Comparison of ENCODE assay signal across 12 cellular contexts in genomic region chr1:47593001-47593568, GRCh38.
DNase-seq lines count a peak whose midpoint lies in the region; ATAC-seq, FAIRE-seq and TF ChIP-seq lines count a peak whose summit lies in the region.
"Had no signal": no experiment of that assay in that cellular context is flagged by ENCODE, and none has a peak within 500 bp of the region (broad histone marks: within the 10 kb centered on the region; RNA-seq: fewer than 3 reads in every experiment).

No MANE protein-coding gene starts in this region.

- H3K79me2 ChIP-seq in parathyroid adenoma = no peaks in the 10 kb centered on the region

- H3K4me1 ChIP-seq in gastroesophageal sphincter = peaks cover 0 to 11% (median 0%) of the 10 kb centered on the region in 3 donors
- no peaks in the 10 kb centered on the region for H3K4me1 ChIP-seq in parathyroid adenoma
- H3K4me1 ChIP-seq in uterus = no peaks in the 10 kb centered on the region
- H3K4me1 ChIP-seq: A549 had no signal

- H3K9me3 ChIP-seq in gastroesophageal sphincter (no peaks in the 10 kb centered on the region), parathyroid adenoma (ENCODE audit: control insufficient read depth, low read length) (no peaks in the 10 kb centered on the region), uterus (no peaks in the 10 kb centered on the region)
- H3K9me3 ChIP-seq: A549 had no signal

- peak overlapping the region; percentile 28 for H3K4me2 ChIP-seq in parathyroid adenoma (ENCODE audit: low read length)
- H3K4me2 ChIP-seq: A549 had no signal

- 6% methylated on average over 7 of the region's 47 CpGs; no CpG with 5 or more reads in 1 of the 2 donors for WGBS in gastroesophageal sphincter (ENCODE audit: low coverage in 1 of 2), 2 donors

- H2AFZ ChIP-seq in parathyroid adenoma = no peak overlapping the region

- H3K36me3 ChIP-seq in gastroesophageal sphincter (no peaks in the 10 kb centered on the region), parathyroid adenoma (ENCODE audit: control insufficient read depth, insufficient read depth, low read length) (no peaks in the 10 kb centered on the region), uterus (no peaks in the 10 kb centered on the region)

- peak; percentile 33 for ATAC-seq in gastroesophageal sphincter
- ATAC-seq: A549 had no signal

- H3K27ac ChIP-seq in gastroesophageal sphincter (no peak overlapping the region), parathyroid adenoma (no peak overlapping the region), uterus (no peak overlapping the region)
- H3K27ac ChIP-seq: A549, HL-60 had no signal

- TF ChIP-seq CTCF in gastroesophageal sphincter (IDR thresholded peaks at IDR 0.05) (no peak), parathyroid adenoma (IDR thresholded peaks at IDR 0.05) (no peak), uterus (IDR thresholded peaks at IDR 0.05) (no peak)

- H3K27me3 ChIP-seq in gastroesophageal sphincter = peaks cover 68% of the 10 kb centered on the region
- H3K27me3 ChIP-seq in parathyroid adenoma (ENCODE audit: control insufficient read depth, insufficient read depth, low read length) = no peaks in the 10 kb centered on the region
- peaks cover 0 to 6% of the 10 kb centered on the region in 2 donors for H3K27me3 ChIP-seq in uterus

- TF ChIP-seq POLR2A in gastroesophageal sphincter (IDR thresholded peaks at IDR 0.05) (no peak), uterus (IDR thresholded peaks at IDR 0.05) (no peak), GM12892 (IDR thresholded peaks at IDR 0.05; ENCODE audit: low read depth, low read length) (no peak)

- no peak overlapping the region for H3K9ac ChIP-seq in parathyroid adenoma

- no peak for FAIRE-seq in GM12892 (lab: Jason Lieb, UNC)
- FAIRE-seq: A549 had no signal

- intact Hi-C loops in uterus (cut with DNase I; ENCODE audit: low total_unique reads) = no loop called here

- H3K4me3 ChIP-seq in gastroesophageal sphincter = peak overlapping the region in 1 of 2 donors; percentile 36
- H3K4me3 ChIP-seq in parathyroid adenoma (ENCODE audit: low read depth, low read length) = no peak overlapping the region
- H3K4me3 ChIP-seq in uterus = no peak overlapping the region
- H3K4me3 ChIP-seq: A549 had no signal

- TF ChIP-seq EP300 in gastroesophageal sphincter (IDR thresholded peaks at IDR 0.05) = no peak

- DNase-seq in NCI-H2171 treated with DMSO at 0.1 percent for 48 hours (lab: John Stamatoyannopoulos, UW) (peak; percentile 58), NCI-H2171 (lab: John Stamatoyannopoulos, UW) (no peak), NCI-H526 treated with DMSO at 0.1 percent for 48 hours (lab: John Stamatoyannopoulos, UW) (peak; percentile 65), uterus (no peak), GM12892 (ENCODE audit: insufficient read length) (no peak), dedifferentiated amniotic fluid mesenchymal stem cell (ENCODE audit: extremely low spot score) (no peak)
- DNase-seq: NCI-H1048, right cardiac atrium had no signal

Comparison
In these comparisons a context has a peak if more than half of its experiments do, and no peak if none do; other contexts are left out.
1. DNase-seq: peak in NCI-H2171 treated with DMSO at 0.1 percent for 48 hours (single experiment) and NCI-H526 treated with DMSO at 0.1 percent for 48 hours (single experiment); none in NCI-H2171 (single experiment), uterus (0 of 2), GM12892 (single experiment) and dedifferentiated amniotic fluid mesenchymal stem cell (single experiment).